Comparison of ENCODE assay signal across 19 cellular contexts in the genomic region with DNA sequence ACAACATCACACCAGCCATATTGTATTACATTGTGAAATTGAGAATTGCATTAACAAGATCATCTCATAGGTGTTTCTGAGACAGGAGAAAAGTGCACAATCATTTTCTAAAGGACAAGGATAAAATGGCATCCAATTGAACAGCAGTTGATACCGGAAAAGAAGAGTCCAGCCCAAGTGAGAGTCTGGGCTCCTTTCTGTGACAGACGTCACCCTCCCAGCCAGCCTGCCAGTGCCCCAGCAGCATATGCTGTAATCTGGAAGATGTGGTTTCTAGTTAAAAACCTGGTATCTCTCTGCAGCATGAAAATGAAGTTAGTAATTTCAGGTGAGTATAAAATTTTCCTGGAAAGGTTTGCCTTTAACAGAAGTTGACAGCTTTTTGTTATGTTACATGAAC.
DNase-seq lines count a peak whose midpoint lies in the region.
"Had no signal": no experiment of that assay in that cellular context is flagged by ENCODE, and none has a peak within 500 bp of the region (broad histone marks: within the 10 kb centered on the region; RNA-seq: fewer than 3 reads in every experiment).

No MANE protein-coding gene starts in this region.

- DNase-seq in NCI-H2171 treated with DMSO at 0.1 percent for 48 hours (lab: John Stamatoyannopoulos, UW): peak; percentile 26
- DNase-seq in NCI-H2171 (lab: John Stamatoyannopoulos, UW): no peak
- DNase-seq in cerebellar cortex (ENCODE audit: low spot score): peak; percentile 66
- DNase-seq in SHP77 (lab: John Stamatoyannopoulos, UW): no peak
- DNase-seq in NOMO-1 treated with dmso at 0.1 percent for 144 hours (lab: John Stamatoyannopoulos, UW; ENCODE audit: unreplicated experiment): no peak
- DNase-seq: 8988T; ACHN; BE2C; C1 segment of cervical spinal cord; CD4-positive, alpha-beta memory T cell; CD4-positive, CD25-positive, alpha-beta regulatory T cell; CD8-positive, alpha-beta memory T cell; COR-L47; DMS153; DMS53; DMS79; DND-41; EL; GF-D8 had no signal

Comparison
In these comparisons a context has a peak if more than half of its experiments do, and no peak if none do; other contexts are left out.
1. DNase-seq: peak in NCI-H2171 treated with DMSO at 0.1 percent for 48 hours (single experiment) and cerebellar cortex (single experiment); none in NCI-H2171 (single experiment), SHP77 (0 of 2) and NOMO-1 treated with dmso at 0.1 percent for 144 hours (single experiment).